In the genomic region with DNA sequence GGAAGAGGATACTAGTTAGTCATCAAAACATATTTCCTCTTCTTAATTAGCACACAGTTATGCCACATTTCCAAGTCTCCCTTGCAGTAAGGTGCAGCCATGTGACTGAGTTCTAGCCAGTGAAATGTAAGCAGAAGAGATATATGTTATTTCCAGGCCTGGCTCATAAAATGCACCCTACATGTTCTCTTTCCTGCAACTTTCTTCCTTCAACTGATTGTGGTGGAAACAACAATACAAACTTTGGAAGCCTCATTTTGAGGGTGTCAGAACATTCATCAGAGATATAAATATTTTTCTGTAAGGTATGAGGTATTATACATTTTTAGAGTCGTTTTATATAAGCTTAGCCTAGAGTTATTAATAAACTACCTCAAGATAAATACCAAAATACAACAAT, we compare ENCODE assay signal across 22 cellular contexts.
DNase-seq lines count a peak whose midpoint lies in the region; ATAC-seq and TF ChIP-seq lines count a peak whose summit lies in the region.
"Had no signal": no experiment of that assay in that cellular context is flagged by ENCODE, and none has a peak within 500 bp of the region (broad histone marks: within the 10 kb centered on the region; RNA-seq: fewer than 3 reads in every experiment).

No MANE protein-coding gene starts in this region.

- RAD21 ChIA-PET in HCT116 (lab: Charles Lee; ENCODE audit: low non-redundant PET in 1 of 2, low total read pairs in 2 of 2, uncharacterized antibody in 2 of 2, unreplicated experiment in 2 of 2): no interaction called here

- H2BK20ac ChIP-seq in IMR-90 (ENCODE audit: low read depth, low read length): no peak overlapping the region; the same call in 1 of the 2 replicates

- H3K4me1 ChIP-seq in HCT116 (ENCODE audit: control insufficient read depth in 1 of 2, insufficient read depth in 2 of 2, low read length in 2 of 2) (no peaks in the 10 kb centered on the region), IMR-90 (ENCODE audit: control insufficient read depth, insufficient read depth, low read length) (no peaks in the 10 kb centered on the region)
- H3K4me1 ChIP-seq: A549; BLaER1 treated with 17β-estradiol and CSF1 and Interleukin-3, amounts not matched to agents 10 nM and 100 nM; Caco-2 had no signal

- DNase-seq in HCT116 (ENCODE audit: low read depth, low spot score) (no peak), IMR-90 (no peak), brain pericyte (ENCODE audit: low read depth, low spot score) (peak; percentile 4), globus pallidus (ENCODE audit: low spot score) (no peak)
- DNase-seq: AML-193; Caco-2; Calu3; CD4-positive, alpha-beta T cell; CD8-positive, alpha-beta T cell; DMS 273 treated with DMSO at 0.1 percent for 48 hours; DMS153; DMS53; DMS79; DND-41; EL; GDM1 had no signal

- no peaks in the 10 kb centered on the region for H3K27me3 ChIP-seq in HCT116 (ENCODE audit: insufficient read depth, low read length)
- H3K27me3 ChIP-seq in IMR-90 (ENCODE audit: control insufficient read depth, insufficient read depth, low read length): no peaks in the 10 kb centered on the region
- H3K27me3 ChIP-seq: BLaER1 treated with 17β-estradiol and CSF1 and Interleukin-3, amounts not matched to agents 10 nM and 100 nM had no signal

- H2BK120ac ChIP-seq in IMR-90 (ENCODE audit: low read depth, low read length): no peak overlapping the region

- no peaks in the 10 kb centered on the region for H4K20me1 ChIP-seq in HCT116 (ENCODE audit: insufficient read depth)
- H4K20me1 ChIP-seq in IMR-90 (ENCODE audit: insufficient read depth, low read length): no peaks in the 10 kb centered on the region
- H4K20me1 ChIP-seq: BLaER1 treated with 17β-estradiol and CSF1 and Interleukin-3, amounts not matched to agents 10 nM and 100 nM had no signal

- H3K4me3 ChIP-seq in HCT116 (replicated peaks in 1 of 2; ENCODE audit: low read depth in 1 of 2, low read length in 2 of 2) (no peak overlapping the region), IMR-90 (ENCODE audit: insufficient read depth, low read depth, low read length) (no peak overlapping the region)
- H3K4me3 ChIP-seq: A549; BLaER1 treated with 17β-estradiol and CSF1 and Interleukin-3, amounts not matched to agents 10 nM and 100 nM; GM12878 had no signal

- H3K4me2 ChIP-seq in HCT116 (ENCODE audit: low read length) (no peak overlapping the region), IMR-90 (ENCODE audit: low read depth, low read length) (no peak overlapping the region)
- H3K4me2 ChIP-seq: A549; BLaER1 treated with 17β-estradiol and CSF1 and Interleukin-3, amounts not matched to agents 10 nM and 100 nM had no signal

- intact Hi-C loops in HCT116 (cut with micrococcal nuclease): no loop called here
- intact Hi-C loops in IMR-90 (cut with micrococcal nuclease): no loop called here

- no peaks in the 10 kb centered on the region for H3K79me1 ChIP-seq in IMR-90 (ENCODE audit: low read depth in 1 of 2, low read length in 2 of 2)

- ATAC-seq in HCT116 (no peak), IMR-90 (ENCODE audit: low read depth) (no peak), GM21723 (IDR thresholded peaks at IDR 0.05; ENCODE audit: unreplicated experiment) (no peak)
- ATAC-seq: A549; CD8-positive, alpha-beta T cell; GM12878 had no signal

- TF ChIP-seq CTCF in HCT116 (IDR thresholded peaks at IDR 0.05 in 2 of 3, conservative IDR thresholded peaks at IDR 0.05 in 1 of 3; ENCODE audit: borderline replicate concordance in 1 of 3, insufficient read depth in 1 of 3, low read depth in 2 of 3, low read length in 2 of 3) (no peak), IMR-90 (conservative IDR thresholded peaks at IDR 0.05; ENCODE audit: low read depth, low read length) (no peak)

- TF ChIP-seq POLR2A in HCT116 (IDR thresholded peaks at IDR 0.05; ENCODE audit: borderline replicate concordance, extremely low read depth, insufficient read depth, insufficient read length) (no peak), IMR-90 (IDR thresholded peaks at IDR 0.05; ENCODE audit: low read depth, low read length) (no peak)

- no peaks in the 10 kb centered on the region for H3K9me2 ChIP-seq in HCT116 (ENCODE audit: insufficient read depth)

- H2AFZ ChIP-seq in HCT116 (ENCODE audit: low read depth, low read length, poor library complexity, severe bottlenecking) (peak overlapping the region; percentile 14), IMR-90 (replicated peaks; ENCODE audit: low read length, poor library complexity) (no peak overlapping the region)

- no peak overlapping the region for H3K56ac ChIP-seq in IMR-90 (ENCODE audit: extremely low read depth, insufficient read depth, low read length)

- no peak overlapping the region for H4K5ac ChIP-seq in IMR-90 (ENCODE audit: low read depth, low read length)

- no peaks in the 10 kb centered on the region for H3K79me2 ChIP-seq in HCT116 (ENCODE audit: insufficient read depth, low read length)

- no peak for TF ChIP-seq RAD21 in HCT116 (IDR thresholded peaks at IDR 0.05; ENCODE audit: low read depth)
- no peak for TF ChIP-seq RAD21 in IMR-90 (IDR thresholded peaks at IDR 0.05; ENCODE audit: low read length)

- H3K9me3 ChIP-seq in HCT116 (ENCODE audit: control insufficient read depth in 1 of 2, insufficient read depth in 1 of 2, low read depth in 1 of 2, low read length in 2 of 2): no peaks in the 10 kb centered on the region
- H3K9me3 ChIP-seq in IMR-90 (ENCODE audit: control insufficient read depth, insufficient read depth, low read length): no peaks in the 10 kb centered on the region
- H3K9me3 ChIP-seq: A549, Caco-2 had no signal

- CTCF ChIA-PET in HCT116 (lab: Charles Lee): no interaction called here
- CTCF ChIA-PET in IMR-90 (lab: Yijun Ruan, JAX): interaction anchor here (0.7 kb wide), 1 partner anchor 36 kb away, joined by 3 read pairs; no protein-coding TSS in a partner anchor

- H3K23ac ChIP-seq in IMR-90 (ENCODE audit: low read depth, low read length): no peak overlapping the region

- H2BK15ac ChIP-seq in IMR-90 (ENCODE audit: low read depth, low read length): 0 out of 3 replicates have a peak overlapping the region, but pooled peaks have one; percentile 6

- H2AK5ac ChIP-seq in IMR-90 (ENCODE audit: low read depth, low read length): no peak overlapping the region

- H3K18ac ChIP-seq in IMR-90 (ENCODE audit: low read depth, low read length): no peak overlapping the region

- dilution Hi-C loops in IMR-90 (cut with HindIII; ENCODE audit: low sequenced_read_pairs, unreplicated experiment): no loop called here

- 0 out of 2 replicates have a peak, but pooled peaks cover 2% of the 10 kb centered on the region for H3K9me1 ChIP-seq in IMR-90 (ENCODE audit: insufficient read depth, low read length)

- POLR2A ChIA-PET in HCT116 (lab: Charles Lee): no interaction called here
- POLR2A ChIA-PET in IMR-90 (lab: Charles Lee; ENCODE audit: unreplicated experiment): no interaction called here

- no peak overlapping the region for H3K9ac ChIP-seq in HCT116 (ENCODE audit: low read length)
- no peak overlapping the region for H3K9ac ChIP-seq in IMR-90 (ENCODE audit: low read depth, low read length)
- H3K9ac ChIP-seq: BLaER1 treated with 17β-estradiol and CSF1 and Interleukin-3, amounts not matched to agents 10 nM and 100 nM had no signal

- H4K8ac ChIP-seq in IMR-90 (ENCODE audit: low read depth in 2 of 2, low read length in 2 of 2): no peak overlapping the region

- no peak overlapping the region for H2AK9ac ChIP-seq in IMR-90 (replicated peaks; ENCODE audit: low read depth, low read length, poor library complexity)

- H3K36me3 ChIP-seq in HCT116 (ENCODE audit: control insufficient read depth in 1 of 2, insufficient read depth in 2 of 2, low read length in 2 of 2) (no peaks in the 10 kb centered on the region), IMR-90 (ENCODE audit: control insufficient read depth, insufficient read depth, low read length) (no peaks in the 10 kb centered on the region)
- H3K36me3 ChIP-seq: BLaER1 treated with 17β-estradiol and CSF1 and Interleukin-3, amounts not matched to agents 10 nM and 100 nM had no signal

- no CpG with 5 or more reads among the region's 1 CpG for WGBS in IMR-90 (ENCODE audit: extremely low coverage in 2 of 2, insufficient read length in 1 of 2), 2 experiments

- no peak overlapping the region for H3K4ac ChIP-seq in IMR-90 (ENCODE audit: low read depth, low read length)

- no peak overlapping the region for H3K27ac ChIP-seq in HCT116 (ENCODE audit: low read depth, low read length)
- no peak overlapping the region for H3K27ac ChIP-seq in IMR-90 (ENCODE audit: insufficient read depth, low read length)
- H3K27ac ChIP-seq: 22Rv1; A549; BLaER1 treated with 17β-estradiol and CSF1 and Interleukin-3, amounts not matched to agents 10 nM and 100 nM; C4-2B had no signal

- H4K91ac ChIP-seq in IMR-90 (ENCODE audit: insufficient read depth, low read depth, low read length): no peak overlapping the region

- H3K14ac ChIP-seq in IMR-90 (replicated peaks; ENCODE audit: low read depth, low read length): 0 out of 2 replicates have a peak overlapping the region, but pooled peaks have one; percentile 58

- H2BK5ac ChIP-seq in IMR-90 (ENCODE audit: low read depth, low read length, poor library complexity, severe bottlenecking): no peak overlapping the region

- BruUV-seq in HCT116 (replicated peaks; lab: Mats Ljungman, UMichigan) (no TSS peak), IMR-90 (replicated peaks; lab: Mats Ljungman, UMichigan) (no TSS peak)

- in situ Hi-C loops in IMR-90 (cut with MboI; ENCODE audit: low sequenced_read_pairs): no loop called here

TF ChIP-seq in HCT116, 20 proteins besides CTCF, POLR2A, EP300 and RAD21 (continues in another document):
- no peak for TF ChIP-seq JUND (IDR thresholded peaks at IDR 0.05)
- no peak for TF ChIP-seq SP1 (IDR thresholded peaks at IDR 0.05; ENCODE audit: low read depth)
- no peak for TF ChIP-seq ZFX (IDR thresholded peaks at IDR 0.05)
- no peak for TF ChIP-seq SIN3A (IDR thresholded peaks at IDR 0.05; ENCODE audit: low read depth)
- TF ChIP-seq ELF1 (IDR thresholded peaks at IDR 0.05; ENCODE audit: borderline replicate concordance, low read depth): no peak
- TF ChIP-seq, protein P1, sequence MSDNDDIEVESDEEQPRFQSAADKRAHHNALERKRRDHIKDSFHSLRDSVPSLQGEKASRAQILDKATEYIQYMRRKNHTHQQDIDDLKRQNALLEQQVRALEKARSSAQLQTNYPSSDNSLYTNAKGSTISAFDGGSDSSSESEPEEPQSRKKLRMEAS (IDR thresholded peaks at IDR 0.05): no peak
- TF ChIP-seq CEBPB (IDR thresholded peaks at IDR 0.05; ENCODE audit: low read depth): no peak

TF ChIP-seq in IMR-90, 13 proteins besides CTCF, POLR2A, EP300 and RAD21:
- TF ChIP-seq, protein P2, sequence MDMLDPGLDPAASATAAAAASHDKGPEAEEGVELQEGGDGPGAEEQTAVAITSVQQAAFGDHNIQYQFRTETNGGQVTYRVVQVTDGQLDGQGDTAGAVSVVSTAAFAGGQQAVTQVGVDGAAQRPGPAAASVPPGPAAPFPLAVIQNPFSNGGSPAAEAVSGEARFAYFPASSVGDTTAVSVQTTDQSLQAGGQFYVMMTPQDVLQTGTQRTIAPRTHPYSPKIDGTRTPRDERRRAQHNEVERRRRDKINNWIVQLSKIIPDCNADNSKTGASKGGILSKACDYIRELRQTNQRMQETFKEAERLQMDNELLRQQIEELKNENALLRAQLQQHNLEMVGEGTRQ (IDR thresholded peaks at IDR 0.05; ENCODE audit: low read depth, low read length): no peak
- TF ChIP-seq MAZ (IDR thresholded peaks at IDR 0.05; ENCODE audit: borderline replicate concordance, low read depth, low read length): no peak
